ENCODE assay signal across 2 cellular contexts in genomic region chr21:45405819-45406762, GRCh38.
TF ChIP-seq lines count a peak whose summit lies in the region.

No MANE protein-coding gene starts in this region.

TF ChIP-seq in K562, 482 proteins besides CTCF, POLR2A, EP300 and RAD21 (continued from another document and continues in another):
- TF ChIP-seq CCNT2 (IDR thresholded peaks at IDR 0.05; ENCODE audit: borderline replicate concordance, extremely low read depth, insufficient read length, low read depth, low read length), result no peak
- no peak for TF ChIP-seq FUS (optimal IDR thresholded peaks at IDR 0.05; ENCODE audit: low read depth, low read length)
- no peak for TF ChIP-seq KLF13 (tag; IDR thresholded peaks at IDR 0.05; ENCODE audit: borderline replicate concordance, low read depth)
- TF ChIP-seq ATF1 (CRISPR knock-in tag; IDR thresholded peaks at IDR 0.05), result no peak
- TF ChIP-seq ATF1 (tag; IDR thresholded peaks at IDR 0.05), result 0 out of 2 replicates have a peak, but pooled peaks have one; percentile 10
- TF ChIP-seq TSHZ1 (CRISPR knock-in tag; IDR thresholded peaks at IDR 0.05), result no peak
- TF ChIP-seq ATF2 (CRISPR knock-in tag; IDR thresholded peaks at IDR 0.05), result no peak
- no peak for TF ChIP-seq E2F8 (IDR thresholded peaks at IDR 0.05; ENCODE audit: low read depth, partially characterized antibody)
- TF ChIP-seq SP1 (CRISPR knock-in tag; IDR thresholded peaks at IDR 0.05), result peak; percentile 32; the same call in 1 of the 2 replicates
- TF ChIP-seq RERE (CRISPR knock-in tag; IDR thresholded peaks at IDR 0.05; ENCODE audit: borderline replicate concordance), result 0 out of 2 replicates have a peak, but pooled peaks have one; percentile 78
- no peak for TF ChIP-seq SREBF2 (CRISPR knock-in tag; IDR thresholded peaks at IDR 0.05)
- TF ChIP-seq SMARCA4 (IDR thresholded peaks at IDR 0.05), result no peak

TF ChIP-seq in HepG2, 621 proteins besides CTCF, POLR2A, EP300 and RAD21 (continued from another document and continues in another):
- TF ChIP-seq MATR3 (CRISPR knock-in tag; IDR thresholded peaks at IDR 0.05) (no peak), MTA1 (CRISPR knock-in tag; IDR thresholded peaks at IDR 0.05; ENCODE audit: borderline replicate concordance) (peak; percentile 76; the same call in 1 of the 2 replicates), KDM1A (CRISPR knock-in tag; IDR thresholded peaks at IDR 0.05) (peak; percentile 28; the same call in 1 of the 2 replicates), NFYC (CRISPR knock-in tag; IDR thresholded peaks at IDR 0.05) (no peak), BCLAF1 (IDR thresholded peaks at IDR 0.05) (no peak), ZNF383 (CRISPR knock-in tag; IDR thresholded peaks at IDR 0.05; ENCODE audit: borderline replicate concordance) (no peak), RNF2 (conservative IDR thresholded peaks at IDR 0.05; ENCODE audit: low read depth) (peak; percentile 30; the same call in 1 of the 2 replicates), AHDC1 (CRISPR knock-in tag; IDR thresholded peaks at IDR 0.05; ENCODE audit: borderline replicate concordance) (no peak), ZNF34 (CRISPR knock-in tag; IDR thresholded peaks at IDR 0.05; ENCODE audit: borderline replicate concordance) (no peak), ELF3 (CRISPR knock-in tag; IDR thresholded peaks at IDR 0.05) (no peak; the same call in 1 of the 2 replicates), ZNF44 (CRISPR knock-in tag; IDR thresholded peaks at IDR 0.05) (0 out of 2 replicates have a peak, but pooled peaks have one; percentile 27), KLF16 (CRISPR knock-in tag; IDR thresholded peaks at IDR 0.05) (no peak), MYC (CRISPR knock-in tag; IDR thresholded peaks at IDR 0.05; ENCODE audit: borderline replicate concordance) (peak; percentile 45; the same call in 1 of the 2 replicates), TFDP2 (CRISPR knock-in tag; IDR thresholded peaks at IDR 0.05) (no peak), KMT2B (CRISPR knock-in tag; IDR thresholded peaks at IDR 0.05) (0 out of 2 replicates have a peak, but pooled peaks have one; percentile 9), MTERF4 (CRISPR knock-in tag; IDR thresholded peaks at IDR 0.05) (no peak), ZNF569 (CRISPR knock-in tag; IDR thresholded peaks at IDR 0.05; ENCODE audit: borderline replicate concordance) (no peak), AKAP8 (CRISPR knock-in tag; IDR thresholded peaks at IDR 0.05) (no peak), POLR2AphosphoS5 (IDR thresholded peaks at IDR 0.05; ENCODE audit: low read depth, low read length) (no peak), MYNN (CRISPR knock-in tag; IDR thresholded peaks at IDR 0.05; ENCODE audit: low read depth) (no peak), TCF7L2 (IDR thresholded peaks at IDR 0.05; ENCODE audit: low read depth, low read length) (no peak), TGIF2 (CRISPR knock-in tag; IDR thresholded peaks at IDR 0.05) (0 out of 2 replicates have a peak, but pooled peaks have one; percentile 8), CREM (IDR thresholded peaks at IDR 0.05) (no peak), CREM (CRISPR knock-in tag; IDR thresholded peaks at IDR 0.05) (no peak), RARG (CRISPR knock-in tag; IDR thresholded peaks at IDR 0.05; ENCODE audit: low read depth) (no peak), SP4 (CRISPR knock-in tag; IDR thresholded peaks at IDR 0.05) (no peak), ZNF570 (CRISPR knock-in tag; IDR thresholded peaks at IDR 0.05; ENCODE audit: borderline replicate concordance) (no peak), HHEX (CRISPR knock-in tag; IDR thresholded peaks at IDR 0.05) (no peak), ZNF564 (CRISPR knock-in tag; IDR thresholded peaks at IDR 0.05) (peak; percentile 65; the same call in 1 of the 2 replicates), MTA3 (CRISPR knock-in tag; IDR thresholded peaks at IDR 0.05) (no peak), SMARCC2 (IDR thresholded peaks at IDR 0.05) (no peak), FOXM1 (CRISPR knock-in tag; IDR thresholded peaks at IDR 0.05) (no peak), CHCHD3 (CRISPR knock-in tag; IDR thresholded peaks at IDR 0.05) (no peak), ZBTB26 (CRISPR knock-in tag; IDR thresholded peaks at IDR 0.05; ENCODE audit: borderline replicate concordance) (no peak), ZSCAN9 (CRISPR knock-in tag; IDR thresholded peaks at IDR 0.05; ENCODE audit: borderline replicate concordance) (no peak), AHR (CRISPR knock-in tag; IDR thresholded peaks at IDR 0.05) (no peak), ZNF343 (CRISPR knock-in tag; IDR thresholded peaks at IDR 0.05) (peak; percentile 32; the same call in 1 of the 2 replicates), SOX6 (IDR thresholded peaks at IDR 0.05) (no peak), SOX6 (CRISPR knock-in tag; IDR thresholded peaks at IDR 0.05) (peak; percentile 16; the same call in 1 of the 2 replicates), TERF1 (CRISPR knock-in tag; IDR thresholded peaks at IDR 0.05) (no peak), RARA (CRISPR knock-in tag; IDR thresholded peaks at IDR 0.05) (0 out of 2 replicates have a peak, but pooled peaks have one; percentile 22), ZNF761 (CRISPR knock-in tag; conservative IDR thresholded peaks at IDR 0.05) (no peak), ZFP36L2 (CRISPR knock-in tag; IDR thresholded peaks at IDR 0.05) (no peak), HINFP (CRISPR knock-in tag; IDR thresholded peaks at IDR 0.05; ENCODE audit: low read depth) (peak; percentile 67; the same call in 1 of the 2 replicates), ZNF574 (CRISPR knock-in tag; IDR thresholded peaks at IDR 0.05) (no peak), ZC3H13 (CRISPR knock-in tag; IDR thresholded peaks at IDR 0.05) (peak; percentile 17; the same call in 1 of the 2 replicates)
